In the genomic region with DNA sequence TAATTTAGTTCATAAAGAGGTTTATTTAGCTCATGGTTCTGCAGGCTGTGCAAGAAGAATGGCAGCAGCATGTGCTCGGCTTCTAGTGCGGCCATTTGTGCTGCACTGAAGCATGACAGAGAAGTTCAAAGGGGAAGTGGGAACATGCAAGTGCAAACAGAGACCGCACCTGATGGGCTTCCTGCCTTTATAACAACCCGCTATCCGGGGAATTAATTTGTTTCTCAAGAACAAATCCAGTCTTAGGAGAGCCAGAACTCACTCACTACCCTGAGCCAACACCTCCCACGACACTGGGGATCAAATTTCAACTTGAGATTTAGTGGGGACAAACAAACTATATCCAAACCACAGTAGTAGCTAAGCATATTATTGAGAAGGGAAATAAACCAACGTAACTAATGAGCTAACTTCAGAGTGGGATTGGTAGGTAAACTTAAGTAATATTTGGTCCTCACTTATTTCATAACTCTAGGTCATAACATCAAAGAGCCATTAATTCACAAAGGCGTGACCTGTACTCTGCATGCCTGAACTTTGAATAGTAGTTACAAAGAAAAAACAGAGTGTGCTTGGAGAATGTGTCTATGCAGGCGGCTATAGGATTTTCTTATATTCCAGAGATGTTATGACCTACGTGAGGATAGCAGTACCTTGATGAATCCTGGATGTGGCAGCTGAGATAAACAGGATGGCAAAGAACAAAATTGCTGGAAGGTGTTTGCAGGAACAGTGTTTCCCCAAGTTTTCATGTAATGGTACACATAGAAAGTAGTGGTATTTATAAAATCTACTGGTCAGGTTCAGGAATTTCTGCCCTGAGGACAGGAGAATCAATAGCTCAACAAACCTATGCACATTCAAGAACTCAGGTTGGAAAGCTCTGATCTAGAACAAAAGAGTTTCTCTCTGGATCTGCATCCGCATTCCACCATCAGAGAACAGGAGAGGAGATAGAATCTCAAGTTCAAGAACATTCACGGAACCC, we compare ENCODE assay signal across 1 cellular context.
TF ChIP-seq lines count a peak whose summit lies in the region.

No MANE protein-coding gene starts in this region.

TF ChIP-seq in WTC11, 78 proteins besides CTCF, POLR2A, EP300 and RAD21 (continued from another document):
- TF ChIP-seq PRDM15 (CRISPR knock-in tag; IDR thresholded peaks at IDR 0.05): no peak
- no peak for TF ChIP-seq EMX1 (CRISPR knock-in tag; IDR thresholded peaks at IDR 0.05)
- TF ChIP-seq, protein P1, sequence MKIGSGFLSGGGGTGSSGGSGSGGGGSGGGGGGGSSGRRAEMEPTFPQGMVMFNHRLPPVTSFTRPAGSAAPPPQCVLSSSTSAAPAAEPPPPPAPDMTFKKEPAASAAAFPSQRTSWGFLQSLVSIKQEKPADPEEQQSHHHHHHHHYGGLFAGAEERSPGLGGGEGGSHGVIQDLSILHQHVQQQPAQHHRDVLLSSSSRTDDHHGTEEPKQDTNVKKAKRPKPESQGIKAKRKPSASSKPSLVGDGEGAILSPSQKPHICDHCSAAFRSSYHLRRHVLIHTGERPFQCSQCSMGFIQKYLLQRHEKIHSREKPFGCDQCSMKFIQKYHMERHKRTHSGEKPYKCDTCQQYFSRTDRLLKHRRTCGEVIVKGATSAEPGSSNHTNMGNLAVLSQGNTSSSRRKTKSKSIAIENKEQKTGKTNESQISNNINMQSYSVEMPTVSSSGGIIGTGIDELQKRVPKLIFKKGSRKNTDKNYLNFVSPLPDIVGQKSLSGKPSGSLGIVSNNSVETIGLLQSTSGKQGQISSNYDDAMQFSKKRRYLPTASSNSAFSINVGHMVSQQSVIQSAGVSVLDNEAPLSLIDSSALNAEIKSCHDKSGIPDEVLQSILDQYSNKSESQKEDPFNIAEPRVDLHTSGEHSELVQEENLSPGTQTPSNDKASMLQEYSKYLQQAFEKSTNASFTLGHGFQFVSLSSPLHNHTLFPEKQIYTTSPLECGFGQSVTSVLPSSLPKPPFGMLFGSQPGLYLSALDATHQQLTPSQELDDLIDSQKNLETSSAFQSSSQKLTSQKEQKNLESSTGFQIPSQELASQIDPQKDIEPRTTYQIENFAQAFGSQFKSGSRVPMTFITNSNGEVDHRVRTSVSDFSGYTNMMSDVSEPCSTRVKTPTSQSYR (CRISPR knock-in tag; IDR thresholded peaks at IDR 0.05): no peak
- no peak for TF ChIP-seq OVOL2 (CRISPR knock-in tag; IDR thresholded peaks at IDR 0.05; ENCODE audit: borderline replicate concordance)
- TF ChIP-seq HMGXB4 (CRISPR knock-in tag; IDR thresholded peaks at IDR 0.05): no peak
- TF ChIP-seq, protein P2, sequence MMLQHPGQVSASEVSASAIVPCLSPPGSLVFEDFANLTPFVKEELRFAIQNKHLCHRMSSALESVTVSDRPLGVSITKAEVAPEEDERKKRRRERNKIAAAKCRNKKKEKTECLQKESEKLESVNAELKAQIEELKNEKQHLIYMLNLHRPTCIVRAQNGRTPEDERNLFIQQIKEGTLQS (CRISPR knock-in tag; conservative IDR thresholded peaks at IDR 0.05): no peak
